10 cellular contexts compared by ENCODE assay signal in genomic region chr10:74058071-74058470, GRCh38.
DNase-seq lines count a peak whose midpoint lies in the region; ATAC-seq and TF ChIP-seq lines count a peak whose summit lies in the region.
"Had no signal": no experiment of that assay in that cellular context is flagged by ENCODE, and none has a peak within 500 bp of the region (broad histone marks: within the 10 kb centered on the region; RNA-seq: fewer than 3 reads in every experiment).

No MANE protein-coding gene starts in this region.

- no peak for ATAC-seq in activated CD4-positive, alpha-beta T cell treated with anti-CD3 and anti-CD28 coated beads for 36 hours
- ATAC-seq in activated B cell treated with CpG ODN at 0.5 μM for 24 hours (ENCODE audit: low read depth), result no peak

- H3K4me1 Mint-ChIP-seq in activated CD4-positive, alpha-beta T cell treated with anti-CD3 and anti-CD28 coated beads for 36 hours, result peaks cover 37% of the 10 kb centered on the region
- peaks cover 24% of the 10 kb centered on the region for H3K4me1 Mint-ChIP-seq in activated B cell treated with CpG ODN at 0.5 μM for 24 hours

- H3K4me3 ChIP-seq in HUES48 (ENCODE audit: low read depth, low read length) (no peak overlapping the region), trophoblast cell (ENCODE audit: low read depth, low read length) (no peak overlapping the region)

- peaks cover 18% of the 10 kb centered on the region; the same call in 1 of the 2 replicates for H3K36me3 ChIP-seq in HUES48 (ENCODE audit: control insufficient read depth, insufficient read depth, low read length)
- peaks cover 3 to 8% of the 10 kb centered on the region in 2 experiments for H3K36me3 ChIP-seq in trophoblast cell (ENCODE audit: control insufficient read depth in 1 of 2, insufficient read depth in 2 of 2, low read length in 2 of 2)

- POLR2A ChIA-PET in activated CD4-positive, alpha-beta T cell treated with anti-CD3 and anti-CD28 coated beads for 36 hours (lab: Charles Lee), result interaction anchor here (0.6 to 0.7 kb wide), 2 partner anchors 18 to 218 kb away, joined by 3 to 4 read pairs; no protein-coding TSS in a partner anchor
- POLR2A ChIA-PET in activated B cell treated with CpG ODN at 0.5 μM for 24 hours (lab: Charles Lee), result interaction anchor here (0.5 to 0.9 kb wide), 2 partner anchors 22 to 150 kb away, joined by 3 to 7 read pairs; no protein-coding TSS in a partner anchor

- intact Hi-C loops in activated CD4-positive, alpha-beta T cell treated with anti-CD3 and anti-CD28 coated beads for 36 hours (cut with DNase I, micrococcal nuclease), result loop anchor here (5.0 kb wide), 3 partner anchors 36 to 101 kb away; partner anchors contain the start of gene VCL (in 1 of the 2)
- intact Hi-C loops in activated B cell treated with CpG ODN at 0.5 μM for 24 hours (cut with micrococcal nuclease), result loop anchor here (1.0 to 5.0 kb wide), 3 partner anchors 101 to 209 kb away; no protein-coding TSS in a partner anchor

- H2BK5ac ChIP-seq in trophoblast cell (ENCODE audit: low read depth, low read length, poor library complexity), result no peak overlapping the region

- no CpG with 5 or more reads among the region's 4 CpGs for WGBS in trophoblast cell (ENCODE audit: extremely low coverage, insufficient coverage, insufficient read length)

- H3K36me3 Mint-ChIP-seq in activated CD4-positive, alpha-beta T cell treated with anti-CD3 and anti-CD28 coated beads for 36 hours (ENCODE audit: low read depth), result peaks cover 4% of the 10 kb centered on the region
- H3K36me3 Mint-ChIP-seq in activated B cell treated with CpG ODN at 0.5 μM for 24 hours (ENCODE audit: low read depth), result peaks cover 2% of the 10 kb centered on the region

- H2BK12ac ChIP-seq in trophoblast cell (ENCODE audit: low read length), result no peak overlapping the region

- DNase-seq in activated CD4-positive, alpha-beta T cell treated with anti-CD3 and anti-CD28 coated beads for 36 hours, result no peak
- DNase-seq in activated CD4-positive, alpha-beta T cell treated with anti-CD3 and anti-CD28 coated beads for 4 hours, result no peak
- no peak for DNase-seq in activated B cell treated with CpG ODN at 0.5 μM for 24 hours
- no peak for DNase-seq in trophoblast cell
- DNase-seq in occipital lobe (lab: John Stamatoyannopoulos, UW), result no peak
- no peak for DNase-seq in LoVo (ENCODE audit: low spot score)
- DNase-seq in inferior parietal cortex (ENCODE audit: extremely low spot score), result no peak
- DNase-seq: caudate nucleus had no signal

- no peak overlapping the region for H2BK120ac ChIP-seq in trophoblast cell (ENCODE audit: insufficient read depth, low read length, poor library complexity)

- H3K9ac ChIP-seq in HUES48 (ENCODE audit: low read depth, low read length) (no peak overlapping the region), trophoblast cell (ENCODE audit: low read length) (no peak overlapping the region)

- H4K12ac ChIP-seq in trophoblast cell (ENCODE audit: low read depth, low read length), result no peak overlapping the region

- TF ChIP-seq CTCF in activated B cell treated with CpG ODN at 0.5 μM for 24 hours (IDR thresholded peaks at IDR 0.05), result no peak

- no peak overlapping the region for H3K14ac ChIP-seq in trophoblast cell (ENCODE audit: low read length)

- H4K8ac ChIP-seq in trophoblast cell (ENCODE audit: low read depth, low read length), result no peak overlapping the region

- H3K79me1 ChIP-seq in trophoblast cell (ENCODE audit: low read length), result no peaks in the 10 kb centered on the region

- no peaks in the 10 kb centered on the region for H3K27me3 Mint-ChIP-seq in activated CD4-positive, alpha-beta T cell treated with anti-CD3 and anti-CD28 coated beads for 36 hours
- H3K27me3 Mint-ChIP-seq in activated B cell treated with CpG ODN at 0.5 μM for 24 hours, result no peaks in the 10 kb centered on the region

- CTCF ChIA-PET in activated CD4-positive, alpha-beta T cell treated with anti-CD3 and anti-CD28 coated beads for 36 hours (lab: Charles Lee), result interaction anchor here (0.6 to 1.2 kb wide), 7 partner anchors 16 to 175 kb away, joined by 3 to 6 read pairs (median 3); no protein-coding TSS in a partner anchor
- CTCF ChIA-PET in activated B cell treated with CpG ODN at 0.5 μM for 24 hours (lab: Charles Lee), result interaction anchor here (1.0 to 1.4 kb wide), 9 partner anchors 20 to 1178 kb away, joined by 3 to 8 read pairs (median 4); partner anchors contain the start of gene COMTD1

- no peaks in the 10 kb centered on the region for H3K9me3 ChIP-seq in HUES48 (ENCODE audit: control insufficient read depth, insufficient read depth, low read length)
- H3K9me3 ChIP-seq in trophoblast cell (ENCODE audit: insufficient read depth, low read depth, low read length), result no peaks in the 10 kb centered on the region

- H3K27me3 ChIP-seq in HUES48 (ENCODE audit: control insufficient read depth, insufficient read depth, low read length) (no peaks in the 10 kb centered on the region), trophoblast cell (ENCODE audit: insufficient read depth, low read length) (no peaks in the 10 kb centered on the region)

- no peak overlapping the region for H3K4me2 ChIP-seq in trophoblast cell (ENCODE audit: low read length)

- H3K4me3 Mint-ChIP-seq in activated CD4-positive, alpha-beta T cell treated with anti-CD3 and anti-CD28 coated beads for 36 hours, result no peak overlapping the region
- peak overlapping the region; percentile 22 for H3K4me3 Mint-ChIP-seq in activated B cell treated with CpG ODN at 0.5 μM for 24 hours

- H3K9me3 Mint-ChIP-seq in activated CD4-positive, alpha-beta T cell treated with anti-CD3 and anti-CD28 coated beads for 36 hours (ENCODE audit: low read depth), result no peaks in the 10 kb centered on the region
- H3K9me3 Mint-ChIP-seq in activated B cell treated with CpG ODN at 0.5 μM for 24 hours, result no peaks in the 10 kb centered on the region

- peak overlapping the region; percentile 5 for H3K18ac ChIP-seq in trophoblast cell (ENCODE audit: low read length)

- H3K4ac ChIP-seq in trophoblast cell (ENCODE audit: low read depth, low read length), result no peak overlapping the region

- peak overlapping the region; percentile 35 for H3K27ac Mint-ChIP-seq in activated CD4-positive, alpha-beta T cell treated with anti-CD3 and anti-CD28 coated beads for 36 hours
- no peak overlapping the region for H3K27ac Mint-ChIP-seq in activated B cell treated with CpG ODN at 0.5 μM for 24 hours

- H2AFZ ChIP-seq in trophoblast cell (ENCODE audit: insufficient read depth, low read length, poor library complexity), result peak overlapping the region; percentile 58

- H4K91ac ChIP-seq in trophoblast cell (ENCODE audit: low read depth, low read length), result no peak overlapping the region

- no peak overlapping the region for H2AK5ac ChIP-seq in trophoblast cell (ENCODE audit: low read length)

- peaks cover 2% of the 10 kb centered on the region for H3K79me2 ChIP-seq in trophoblast cell (ENCODE audit: control insufficient read depth, insufficient read depth, low read length, poor library complexity)

- no peak overlapping the region for H3K23ac ChIP-seq in trophoblast cell (ENCODE audit: low read length)

- H3K4me1 ChIP-seq in HUES48 (ENCODE audit: control insufficient read depth, insufficient read depth, low read length) (peaks cover 5% of the 10 kb centered on the region; the same call in 1 of the 2 replicates), trophoblast cell (ENCODE audit: control insufficient read depth in 1 of 2, insufficient read depth in 2 of 2, low read length in 2 of 2) (peaks cover 3 to 10% of the 10 kb centered on the region in 2 experiments)

- H3K27ac ChIP-seq in HUES48 (ENCODE audit: low read depth, low read length) (peak overlapping the region; percentile 17), trophoblast cell (ENCODE audit: low read depth, low read length) (no peak overlapping the region)
- H3K27ac ChIP-seq: C4-2B had no signal
